18 cellular contexts compared by ENCODE assay signal in the genomic region with DNA sequence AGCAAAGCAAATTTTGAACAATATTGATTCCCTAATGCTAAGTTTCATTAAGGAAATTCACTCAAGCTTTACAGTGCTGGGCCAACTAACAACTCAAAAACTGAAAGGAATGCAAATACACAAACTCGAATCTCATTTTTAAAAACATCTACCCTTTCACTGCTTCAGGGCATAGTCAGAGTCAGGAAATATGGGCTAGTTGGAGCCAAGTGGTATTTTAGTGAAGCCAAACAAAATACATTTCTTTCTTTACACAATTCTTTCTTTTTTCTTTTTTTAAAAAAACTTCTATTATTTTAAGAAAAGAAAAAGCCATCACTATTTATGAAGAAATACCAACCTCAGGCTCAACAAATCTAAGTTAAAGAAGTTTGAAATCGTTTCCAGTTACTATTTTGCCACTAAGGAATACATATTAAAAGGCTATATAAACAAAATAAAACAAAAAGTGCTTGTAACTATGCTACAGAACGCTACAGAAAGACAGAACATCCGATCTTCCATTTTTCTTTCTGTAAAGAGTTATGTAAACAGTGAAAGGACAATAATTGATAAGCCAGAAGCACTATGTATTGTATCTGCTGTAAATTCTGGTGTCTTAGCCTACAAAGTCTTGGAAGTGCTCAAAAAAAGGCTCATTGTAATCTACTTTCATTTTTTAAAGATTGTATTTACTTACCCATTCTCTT.
DNase-seq lines count a peak whose midpoint lies in the region; ATAC-seq and TF ChIP-seq lines count a peak whose summit lies in the region.
"Had no signal": no experiment of that assay in that cellular context is flagged by ENCODE, and none has a peak within 500 bp of the region (broad histone marks: within the 10 kb centered on the region; RNA-seq: fewer than 3 reads in every experiment).

No MANE protein-coding gene starts in this region.

- H3K4me1 Mint-ChIP-seq in HFFc6 (ENCODE audit: low read depth), result peaks cover 34% of the 10 kb centered on the region
- peaks cover 37% of the 10 kb centered on the region for H3K4me1 Mint-ChIP-seq in activated T-helper 17 cell treated with anti-CD3 and anti-CD28 coated beads, Interleukin-2, amount 50 U/mL, for 72 hours

- H3K27ac Mint-ChIP-seq in HFFc6, result peak overlapping the region; percentile 84
- peak overlapping the region; percentile 84 for H3K27ac Mint-ChIP-seq in activated T-helper 17 cell treated with anti-CD3 and anti-CD28 coated beads, Interleukin-2, amount 50 U/mL, for 72 hours
- H3K27ac Mint-ChIP-seq: activated naive CD8-positive, alpha-beta T cell treated with anti-CD3 and anti-CD28 coated beads for 36 hours had no signal

- peak overlapping the region; percentile 80 for H2AFZ ChIP-seq in ACC112 (ENCODE audit: low read length, unreplicated experiment)

- no peak for ATAC-seq in activated T-helper 17 cell treated with anti-CD3 and anti-CD28 coated beads, Interleukin-2, amount 50 U/mL, for 72 hours (replicated peaks)
- ATAC-seq in HG03521 (IDR thresholded peaks at IDR 0.05; ENCODE audit: unreplicated experiment), result no peak

- H3K9me3 Mint-ChIP-seq in HFFc6, result no peaks in the 10 kb centered on the region
- H3K9me3 Mint-ChIP-seq in activated T-helper 17 cell treated with anti-CD3 and anti-CD28 coated beads, Interleukin-2, amount 50 U/mL, for 72 hours, result no peaks in the 10 kb centered on the region
- H3K9me3 Mint-ChIP-seq: central memory CD8-positive, alpha-beta T cell had no signal

- peaks cover 11% of the 10 kb centered on the region; the same call in 1 of the 2 replicates for H3K36me3 Mint-ChIP-seq in HFFc6 (ENCODE audit: low read depth)
- no peaks in the 10 kb centered on the region for H3K36me3 Mint-ChIP-seq in activated T-helper 17 cell treated with anti-CD3 and anti-CD28 coated beads, Interleukin-2, amount 50 U/mL, for 72 hours (ENCODE audit: low read depth)

- peak overlapping the region; percentile 51 for H3K27ac ChIP-seq in ACC112 (ENCODE audit: low read depth, low read length)
- no peak overlapping the region for H3K27ac ChIP-seq in dorsolateral prefrontal cortex
- H3K27ac ChIP-seq: uterus had no signal

- peak overlapping the region; percentile 76 for H3K4me3 Mint-ChIP-seq in HFFc6
- peak overlapping the region; percentile 84 for H3K4me3 Mint-ChIP-seq in activated T-helper 17 cell treated with anti-CD3 and anti-CD28 coated beads, Interleukin-2, amount 50 U/mL, for 72 hours
- H3K4me3 Mint-ChIP-seq: activated naive CD8-positive, alpha-beta T cell treated with anti-CD3 and anti-CD28 coated beads for 36 hours; central memory CD8-positive, alpha-beta T cell had no signal

- no peaks in the 10 kb centered on the region for H3K36me3 ChIP-seq in ACC112 (ENCODE audit: insufficient read depth, low read length)
- H3K36me3 ChIP-seq: uterus had no signal

- 0 out of 2 replicates have a peak, but pooled peaks cover 2% of the 10 kb centered on the region for H3K27me3 Mint-ChIP-seq in HFFc6 (ENCODE audit: insufficient read depth)
- no peaks in the 10 kb centered on the region for H3K27me3 Mint-ChIP-seq in activated T-helper 17 cell treated with anti-CD3 and anti-CD28 coated beads, Interleukin-2, amount 50 U/mL, for 72 hours
- H3K27me3 Mint-ChIP-seq: activated naive CD8-positive, alpha-beta T cell treated with anti-CD3 and anti-CD28 coated beads for 36 hours; central memory CD8-positive, alpha-beta T cell had no signal

- peak; percentile 26 for DNase-seq in HFFc6
- peak; percentile 76 for DNase-seq in fibroblast of the aortic adventitia (ENCODE audit: low read depth)
- no peak for DNase-seq in effector CD4-positive, alpha-beta T cell
- no peak for DNase-seq in dorsolateral prefrontal cortex
- no peak for DNase-seq in dermis blood vessel endothelial cell
- DNase-seq: ACHN; activated CD4-positive, alpha-beta T cell treated with anti-CD3 and anti-CD28 coated beads for 4 hours; activated naive CD8-positive, alpha-beta T cell treated with anti-CD3 and anti-CD28 coated beads for 36 hours; activated T-cell treated with anti-CD3 and anti-CD28 coated beads for 4 hours; H7; kidney glomerular epithelial cell; NCI-H2171; stimulated activated naive CD4-positive, alpha-beta T cell treated with Interleukin-2 at 50 U/mL for 16 hours; uterus had no signal

- peak overlapping the region; percentile 66 for H3K4me3 ChIP-seq in ACC112 (ENCODE audit: low read depth, low read length)
- H3K4me3 ChIP-seq in fibroblast of the aortic adventitia (ENCODE audit: low read depth, low read length), result no peak overlapping the region
- no peak overlapping the region for H3K4me3 ChIP-seq in dorsolateral prefrontal cortex
- H3K4me3 ChIP-seq: uterus had no signal

- intact Hi-C loops in dorsolateral prefrontal cortex (cut with DNase I), result no loop called here

- peaks cover 19% of the 10 kb centered on the region for H3K4me1 ChIP-seq in ACC112 (ENCODE audit: control insufficient read depth, insufficient read depth, low read length, unreplicated experiment)
- H3K4me1 ChIP-seq: uterus had no signal

- no peaks in the 10 kb centered on the region for H3K79me2 ChIP-seq in ACC112 (ENCODE audit: control insufficient read depth, insufficient read depth, low read length, unreplicated experiment)

- TF ChIP-seq CTCF in HFFc6 (IDR thresholded peaks at IDR 0.05) (no peak), fibroblast of the aortic adventitia (IDR thresholded peaks at IDR 0.05; ENCODE audit: insufficient read depth, low read length) (no peak), dorsolateral prefrontal cortex (IDR thresholded peaks at IDR 0.05 in 54 of 56, conservative IDR thresholded peaks at IDR 0.05 in 2 of 56; ENCODE audit: low read depth in 1 of 56, partially characterized antibody in 56 of 56) (no peak)

- H3K27me3 ChIP-seq in ACC112 (ENCODE audit: insufficient read depth, low read length), result no peaks in the 10 kb centered on the region
- no peaks in the 10 kb centered on the region for H3K27me3 ChIP-seq in dorsolateral prefrontal cortex
- H3K27me3 ChIP-seq: uterus had no signal

Comparison
In these comparisons a context has a peak if more than half of its experiments do, and no peak if none do; other contexts are left out.
1. DNase-seq: peak in HFFc6 (single experiment) and fibroblast of the aortic adventitia (single experiment); none in effector CD4-positive, alpha-beta T cell (single experiment), dorsolateral prefrontal cortex (0 of 10) and dermis blood vessel endothelial cell (single experiment).